8 cellular contexts compared by ENCODE assay signal in the genomic region with DNA sequence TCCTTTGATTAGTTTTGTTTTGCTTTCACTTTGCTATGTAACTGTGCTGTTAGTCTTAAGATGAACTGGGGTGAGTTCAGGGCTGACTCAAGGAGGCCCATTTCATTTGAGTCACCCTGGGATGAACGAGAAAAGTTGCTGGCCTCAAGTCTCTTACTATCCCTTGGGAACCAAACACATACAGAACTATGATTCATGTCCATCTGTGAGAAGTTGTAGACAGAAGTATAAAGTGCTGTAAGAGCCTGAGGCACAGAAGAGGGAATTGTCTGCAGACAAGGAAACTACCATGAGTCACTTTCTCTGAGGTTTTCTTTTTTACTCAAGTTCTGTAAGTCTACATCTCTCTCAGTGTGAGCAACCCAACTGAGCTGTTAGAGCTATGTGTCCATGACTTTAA.
DNase-seq lines count a peak whose midpoint lies in the region; ATAC-seq and TF ChIP-seq lines count a peak whose summit lies in the region.

No MANE protein-coding gene starts in this region.

- peak overlapping the region; percentile 29 to 92 (median 74) for H3K27ac Mint-ChIP-seq in CD8-positive, alpha-beta memory T cell
- H3K27ac Mint-ChIP-seq in activated naive CD8-positive, alpha-beta T cell = no peak overlapping the region
- H3K27ac Mint-ChIP-seq in immature natural killer cell = peak overlapping the region in 5 of 6 donors; percentile 44 to 88 (median 83)

- intact Hi-C loops in uterus (cut with DNase I; ENCODE audit: low total_unique reads) = no loop called here

- H3K4me3 Mint-ChIP-seq in CD8-positive, alpha-beta memory T cell = peak overlapping the region in 6 of 7 donors; percentile 31 to 80 (median 73)
- H3K4me3 Mint-ChIP-seq in activated naive CD8-positive, alpha-beta T cell = peak overlapping the region; percentile 4
- peak overlapping the region in 4 of 5 donors; percentile 14 to 61 (median 48) for H3K4me3 Mint-ChIP-seq in immature natural killer cell

- H3K36me3 ChIP-seq in CD8-positive, alpha-beta memory T cell (ENCODE audit: insufficient read depth, low read length) = no peaks in the 10 kb centered on the region
- no peaks in the 10 kb centered on the region for H3K36me3 ChIP-seq in uterus

- no peaks in the 10 kb centered on the region for H3K27me3 Mint-ChIP-seq in CD8-positive, alpha-beta memory T cell
- no peaks in the 10 kb centered on the region for H3K27me3 Mint-ChIP-seq in activated naive CD8-positive, alpha-beta T cell
- H3K27me3 Mint-ChIP-seq in immature natural killer cell (ENCODE audit: low read depth in 3 of 3) = peaks cover 0 to 2% (median 0%) of the 10 kb centered on the region in 3 donors

- no peaks in the 10 kb centered on the region for H3K36me3 Mint-ChIP-seq in CD8-positive, alpha-beta memory T cell
- H3K36me3 Mint-ChIP-seq in activated naive CD8-positive, alpha-beta T cell = no peaks in the 10 kb centered on the region
- no peaks in the 10 kb centered on the region for H3K36me3 Mint-ChIP-seq in immature natural killer cell

- no peak overlapping the region for H3K4me3 ChIP-seq in CD8-positive, alpha-beta memory T cell (ENCODE audit: low read length)
- no peak overlapping the region for H3K4me3 ChIP-seq in uterus

- no peak for TF ChIP-seq CTCF in uterus (IDR thresholded peaks at IDR 0.05)

- peak; percentile 73 for ATAC-seq in GM19438 (IDR thresholded peaks at IDR 0.05; ENCODE audit: low read depth, unreplicated experiment)
- peak; percentile 95 for ATAC-seq in HG03432 (IDR thresholded peaks at IDR 0.05; ENCODE audit: unreplicated experiment)

- no peak overlapping the region for H3K27ac ChIP-seq in CD8-positive, alpha-beta memory T cell (ENCODE audit: low read depth, low read length)
- peak overlapping the region; percentile 58 to 67 for H3K27ac ChIP-seq in uterus

- no peaks in the 10 kb centered on the region for H3K9me3 ChIP-seq in CD8-positive, alpha-beta memory T cell (ENCODE audit: low read length)
- no peaks in the 10 kb centered on the region for H3K9me3 ChIP-seq in uterus

- H3K4me1 Mint-ChIP-seq in CD8-positive, alpha-beta memory T cell = peaks cover 9 to 18% (median 17%) of the 10 kb centered on the region in 3 donors
- H3K4me1 Mint-ChIP-seq in activated naive CD8-positive, alpha-beta T cell (ENCODE audit: low read depth) = peaks cover 6% of the 10 kb centered on the region
- peaks cover 11 to 14% of the 10 kb centered on the region in 2 donors for H3K4me1 Mint-ChIP-seq in immature natural killer cell

- DNase-seq in CD8-positive, alpha-beta memory T cell = peak in 1 of 5 donors; percentile 0
- DNase-seq in immature natural killer cell (no peak), uterus (peak in 1 of 2 donors; percentile 21), NCI-H1105 treated with DMSO at 0.1 percent for 48 hours (lab: John Stamatoyannopoulos, UW) (no peak), occipital lobe (lab: John Stamatoyannopoulos, UW) (no peak)

- H3K27me3 ChIP-seq in CD8-positive, alpha-beta memory T cell (ENCODE audit: insufficient read depth, low read length, poor library complexity, severe bottlenecking) = no peaks in the 10 kb centered on the region
- H3K27me3 ChIP-seq in uterus = no peaks in the 10 kb centered on the region

- no peaks in the 10 kb centered on the region for H3K9me3 Mint-ChIP-seq in CD8-positive, alpha-beta memory T cell
- no peaks in the 10 kb centered on the region for H3K9me3 Mint-ChIP-seq in activated naive CD8-positive, alpha-beta T cell (ENCODE audit: low read depth)
- no peaks in the 10 kb centered on the region for H3K9me3 Mint-ChIP-seq in immature natural killer cell

- POLR2A ChIA-PET in CD8-positive, alpha-beta memory T cell (lab: Charles Lee) = no interaction called here

- CTCF ChIA-PET in CD8-positive, alpha-beta memory T cell (lab: Charles Lee) = no interaction called here

- TF ChIP-seq POLR2A in uterus (IDR thresholded peaks at IDR 0.05) = no peak

- H3K4me1 ChIP-seq in CD8-positive, alpha-beta memory T cell (ENCODE audit: insufficient read depth, low read length) = no peaks in the 10 kb centered on the region
- H3K4me1 ChIP-seq in uterus = peaks cover 0 to 5% of the 10 kb centered on the region in 2 donors

Comparison
In these comparisons a context has a peak if more than half of its experiments do, and no peak if none do; other contexts are left out.
1. H3K4me3 Mint-ChIP-seq: peak in every context shown above with its lines; median percentile 73 in CD8-positive, alpha-beta memory T cell; 48 in immature natural killer cell; 4 in activated naive CD8-positive, alpha-beta T cell.